ENCODE assay signal across 8 cellular contexts in the genomic region with DNA sequence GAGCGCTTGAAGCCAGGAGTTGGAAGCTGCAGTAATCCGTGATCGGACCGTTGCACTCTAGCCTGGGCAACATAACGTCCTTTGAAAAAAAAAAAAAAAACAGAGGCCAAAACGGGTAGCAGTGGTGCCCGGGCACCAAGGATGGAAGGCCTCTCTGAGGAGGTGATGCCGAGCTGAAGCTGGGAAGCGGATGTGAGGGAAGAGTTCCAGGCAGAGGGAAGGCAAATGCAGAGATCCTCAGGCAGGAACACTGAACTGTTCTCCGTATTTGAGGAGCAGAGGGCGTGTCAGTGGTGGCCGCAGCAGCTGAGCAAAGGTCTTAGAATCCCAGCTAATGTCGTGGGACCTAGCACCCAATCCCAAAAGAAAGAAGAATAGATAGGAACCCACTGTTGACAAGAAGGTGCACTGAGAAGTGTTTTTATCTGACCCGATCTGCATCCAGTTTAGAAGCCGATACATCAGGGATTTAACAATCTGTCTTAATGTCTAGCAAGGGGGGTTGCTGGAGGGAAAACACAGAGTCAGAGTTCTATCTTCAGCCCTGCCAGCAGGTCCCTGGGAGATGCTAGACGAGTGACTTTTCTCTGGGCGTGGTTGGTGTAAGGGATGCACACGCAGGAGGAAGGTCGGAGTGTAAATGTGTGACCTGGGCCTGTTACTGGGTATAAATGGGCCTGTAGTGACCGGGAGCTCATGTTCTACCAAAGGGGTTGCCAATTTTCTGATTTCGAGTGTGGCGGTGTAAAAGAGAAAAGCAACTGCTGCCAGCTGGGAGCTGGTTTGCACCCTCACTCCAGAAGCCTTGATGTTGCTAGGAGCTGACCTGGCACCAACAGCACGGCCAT. TPM values are rescaled to one million over a fixed set of nuclear protein-coding genes. Genes with fewer than 3 reads are reported as not detected.
A peak's percentile ranks its signal among the peaks of the same experiment; 100 is the strongest.
DNase-seq lines count a peak whose midpoint lies in the region; ATAC-seq and TF ChIP-seq lines count a peak whose summit lies in the region.

No MANE protein-coding gene starts in this region.

- H3K36me3 ChIP-seq in liver (ENCODE audit: control insufficient read depth in 4 of 4, insufficient read depth in 3 of 4, low read depth in 1 of 4, low read length in 3 of 4): peaks cover 0 to 9% (median 3%) of the 10 kb centered on the region in 4 donors

- peaks cover 7 to 19% (median 15%) of the 10 kb centered on the region in 4 donors for H3K4me1 ChIP-seq in liver (ENCODE audit: control insufficient read depth in 4 of 4, insufficient read depth in 4 of 4, low read length in 3 of 4)

- TF ChIP-seq CTCF in GM12875 (IDR thresholded peaks at IDR 0.05; ENCODE audit: borderline replicate concordance, insufficient read depth, low read depth, low read length): no peak
- no peak for TF ChIP-seq CTCF in liver (IDR thresholded peaks at IDR 0.05; ENCODE audit: low read depth, low read length, missing input control)

- no peaks in the 10 kb centered on the region for H3K9me3 ChIP-seq in liver (ENCODE audit: control insufficient read depth in 4 of 4, low read length in 3 of 4)

- H3K27me3 ChIP-seq in liver (ENCODE audit: control insufficient read depth in 4 of 4, insufficient read depth in 4 of 4, low read length in 3 of 4): no peaks in the 10 kb centered on the region

- H3K27ac ChIP-seq in liver (ENCODE audit: low read depth in 1 of 2, low read length in 2 of 2) (peak overlapping the region; percentile 62 to 76), substantia nigra (ENCODE audit: low read depth, low read length, poor library complexity, severe bottlenecking) (peak overlapping the region; percentile 92)

- TF ChIP-seq RAD21 in liver (IDR thresholded peaks at IDR 0.05): no peak

- WGBS in liver: 31% methylated on average over 23 of the region's 23 CpGs

- DNase-seq in A172 (ENCODE audit: low spot score): peak; percentile 48
- peak; percentile 39 for DNase-seq in NCI-H345 treated with DMSO at 0.1 percent for 48 hours (lab: John Stamatoyannopoulos, UW; ENCODE audit: unreplicated experiment)
- DNase-seq in cerebellar cortex (ENCODE audit: low spot score): peak; percentile 51
- peak in 22 of 49 donors; percentile 4 to 64 (median 38) for DNase-seq in substantia nigra (lab: John Stamatoyannopoulos, UW)

- peak overlapping the region; percentile 29 to 34 for H3K9ac ChIP-seq in liver (ENCODE audit: low read depth in 1 of 2, low read length in 2 of 2)

- H3K4me3 ChIP-seq in GM12875 (ENCODE audit: low read depth, low read length) (peak overlapping the region; percentile 95), liver (ENCODE audit: low read depth in 1 of 3, low read length in 3 of 3) (peak overlapping the region; percentile 80 to 99 (median 96))

- ATAC-seq in GM18517 (IDR thresholded peaks at IDR 0.05; ENCODE audit: unreplicated experiment) (no peak), HG02588 (IDR thresholded peaks at IDR 0.05; ENCODE audit: unreplicated experiment) (no peak)

TF ChIP-seq in liver, 16 proteins besides CTCF, POLR2A, EP300 and RAD21:
- TF ChIP-seq RXRA (IDR thresholded peaks at IDR 0.05): no peak
- TF ChIP-seq FOXA2 (IDR thresholded peaks at IDR 0.05): no peak
- no peak for TF ChIP-seq HNF4A (conservative IDR thresholded peaks at IDR 0.05)
- no peak for TF ChIP-seq SP1 (IDR thresholded peaks at IDR 0.05)
- no peak for TF ChIP-seq GABPA (IDR thresholded peaks at IDR 0.05 in 1 of 2, conservative IDR thresholded peaks at IDR 0.05 in 1 of 2)
- no peak for TF ChIP-seq TAF1 (conservative IDR thresholded peaks at IDR 0.05)
- TF ChIP-seq, protein P1, sequence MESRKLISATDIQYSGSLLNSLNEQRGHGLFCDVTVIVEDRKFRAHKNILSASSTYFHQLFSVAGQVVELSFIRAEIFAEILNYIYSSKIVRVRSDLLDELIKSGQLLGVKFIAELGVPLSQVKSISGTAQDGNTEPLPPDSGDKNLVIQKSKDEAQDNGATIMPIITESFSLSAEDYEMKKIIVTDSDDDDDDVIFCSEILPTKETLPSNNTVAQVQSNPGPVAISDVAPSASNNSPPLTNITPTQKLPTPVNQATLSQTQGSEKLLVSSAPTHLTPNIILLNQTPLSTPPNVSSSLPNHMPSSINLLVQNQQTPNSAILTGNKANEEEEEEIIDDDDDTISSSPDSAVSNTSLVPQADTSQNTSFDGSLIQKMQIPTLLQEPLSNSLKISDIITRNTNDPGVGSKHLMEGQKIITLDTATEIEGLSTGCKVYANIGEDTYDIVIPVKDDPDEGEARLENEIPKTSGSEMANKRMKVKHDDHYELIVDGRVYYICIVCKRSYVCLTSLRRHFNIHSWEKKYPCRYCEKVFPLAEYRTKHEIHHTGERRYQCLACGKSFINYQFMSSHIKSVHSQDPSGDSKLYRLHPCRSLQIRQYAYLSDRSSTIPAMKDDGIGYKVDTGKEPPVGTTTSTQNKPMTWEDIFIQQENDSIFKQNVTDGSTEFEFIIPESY (IDR thresholded peaks at IDR 0.05): no peak
- TF ChIP-seq, protein P2, sequence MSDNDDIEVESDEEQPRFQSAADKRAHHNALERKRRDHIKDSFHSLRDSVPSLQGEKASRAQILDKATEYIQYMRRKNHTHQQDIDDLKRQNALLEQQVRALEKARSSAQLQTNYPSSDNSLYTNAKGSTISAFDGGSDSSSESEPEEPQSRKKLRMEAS (IDR thresholded peaks at IDR 0.05): no peak
- no peak for TF ChIP-seq YY1 (IDR thresholded peaks at IDR 0.05)
- no peak for TF ChIP-seq EGR1 (IDR thresholded peaks at IDR 0.05; ENCODE audit: low read depth in 2 of 2)
- TF ChIP-seq FOXA1 (IDR thresholded peaks at IDR 0.05): no peak
- TF ChIP-seq, protein P3, sequence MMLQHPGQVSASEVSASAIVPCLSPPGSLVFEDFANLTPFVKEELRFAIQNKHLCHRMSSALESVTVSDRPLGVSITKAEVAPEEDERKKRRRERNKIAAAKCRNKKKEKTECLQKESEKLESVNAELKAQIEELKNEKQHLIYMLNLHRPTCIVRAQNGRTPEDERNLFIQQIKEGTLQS (IDR thresholded peaks at IDR 0.05): no peak
- TF ChIP-seq, protein P4, sequence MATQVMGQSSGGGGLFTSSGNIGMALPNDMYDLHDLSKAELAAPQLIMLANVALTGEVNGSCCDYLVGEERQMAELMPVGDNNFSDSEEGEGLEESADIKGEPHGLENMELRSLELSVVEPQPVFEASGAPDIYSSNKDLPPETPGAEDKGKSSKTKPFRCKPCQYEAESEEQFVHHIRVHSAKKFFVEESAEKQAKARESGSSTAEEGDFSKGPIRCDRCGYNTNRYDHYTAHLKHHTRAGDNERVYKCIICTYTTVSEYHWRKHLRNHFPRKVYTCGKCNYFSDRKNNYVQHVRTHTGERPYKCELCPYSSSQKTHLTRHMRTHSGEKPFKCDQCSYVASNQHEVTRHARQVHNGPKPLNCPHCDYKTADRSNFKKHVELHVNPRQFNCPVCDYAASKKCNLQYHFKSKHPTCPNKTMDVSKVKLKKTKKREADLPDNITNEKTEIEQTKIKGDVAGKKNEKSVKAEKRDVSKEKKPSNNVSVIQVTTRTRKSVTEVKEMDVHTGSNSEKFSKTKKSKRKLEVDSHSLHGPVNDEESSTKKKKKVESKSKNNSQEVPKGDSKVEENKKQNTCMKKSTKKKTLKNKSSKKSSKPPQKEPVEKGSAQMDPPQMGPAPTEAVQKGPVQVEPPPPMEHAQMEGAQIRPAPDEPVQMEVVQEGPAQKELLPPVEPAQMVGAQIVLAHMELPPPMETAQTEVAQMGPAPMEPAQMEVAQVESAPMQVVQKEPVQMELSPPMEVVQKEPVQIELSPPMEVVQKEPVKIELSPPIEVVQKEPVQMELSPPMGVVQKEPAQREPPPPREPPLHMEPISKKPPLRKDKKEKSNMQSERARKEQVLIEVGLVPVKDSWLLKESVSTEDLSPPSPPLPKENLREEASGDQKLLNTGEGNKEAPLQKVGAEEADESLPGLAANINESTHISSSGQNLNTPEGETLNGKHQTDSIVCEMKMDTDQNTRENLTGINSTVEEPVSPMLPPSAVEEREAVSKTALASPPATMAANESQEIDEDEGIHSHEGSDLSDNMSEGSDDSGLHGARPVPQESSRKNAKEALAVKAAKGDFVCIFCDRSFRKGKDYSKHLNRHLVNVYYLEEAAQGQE (IDR thresholded peaks at IDR 0.05): no peak
- TF ChIP-seq NR2F2 (IDR thresholded peaks at IDR 0.05): no peak
- TF ChIP-seq JUND (IDR thresholded peaks at IDR 0.05): no peak
- no peak for TF ChIP-seq HNF4G (IDR thresholded peaks at IDR 0.05)
TF ChIP-seq in liver: peak in this region for 0.

RNA-seq across cellular contexts. Expression of a gene that starts 0.9 kb away (rescaled TPM):
- total RNA-seq in A172 (2014; rRNA removed; shearing (Covaris generic)): 11.0 and 12.5 TPM in 2 replicates
- 10 to 100 TPM in 1 of 2 donors, 1 to 10 TPM in 1; 3.1 to 13.1 TPM for total RNA-seq in liver
- polyA plus RNA-seq in liver: 1 to 10 TPM; 2.7 to 4.4 TPM

RNA-seq across cellular contexts. Expression of a gene that starts 26.6 kb away (rescaled TPM):
- total RNA-seq in A172 (2014; rRNA removed; shearing (Covaris generic)): 18.4 and 22.0 TPM in 2 replicates
- under 1 TPM in 1 of 2 donors, not detected in 1; 0.25 TPM for total RNA-seq in liver
- under 1 TPM in 1 of 2 donors, not detected in 1; 0.28 TPM for polyA plus RNA-seq in liver

RNA-seq across cellular contexts. Expression of a gene that starts 27.5 kb away (rescaled TPM):
- total RNA-seq in A172 (2014; rRNA removed; shearing (Covaris generic)): 22.1 and 24.9 TPM in 2 replicates
- under 1 TPM; 0.25 to 0.37 TPM for total RNA-seq in liver
- polyA plus RNA-seq in liver: under 1 TPM; 0.24 to 0.35 TPM

RNA-seq across cellular contexts. Expression of a gene that starts 35.0 kb away (rescaled TPM):
- total RNA-seq in A172 (2014; rRNA removed; shearing (Covaris generic)): 90.8 and 105 TPM in 2 replicates
- total RNA-seq in liver: 10 to 100 TPM; 25.5 to 29.6 TPM
- 10 to 100 TPM; 64.1 to 75.9 TPM for polyA plus RNA-seq in liver

RNA-seq across cellular contexts. Expression of a gene that starts 46.8 kb away (rescaled TPM):
- total RNA-seq in A172 (2014; rRNA removed; shearing (Covaris generic)): 43.2 and 45.4 TPM in 2 replicates
- total RNA-seq in liver: 10 to 100 TPM; 19.0 to 27.9 TPM
- polyA plus RNA-seq in liver: 10 to 100 TPM in 1 of 2 donors, 1 to 10 TPM in 1; 2.2 to 12.9 TPM

Comparison
In these comparisons a context has a peak if more than half of its experiments do, and no peak if none do; other contexts are left out.
1. RNA of a gene that starts 26.6 kb away (total RNA-seq): 18.4 to 22.0 TPM in A172; 0.25 TPM in liver; every median in the first group is over 10 times any median in the second.
2. RNA of a gene that starts 27.5 kb away (total RNA-seq): 22.1 to 24.9 TPM in A172; 0.25 to 0.37 TPM in liver; every median in the first group is over 10 times any median in the second.